9 cellular contexts compared by ENCODE assay signal in the genomic region with DNA sequence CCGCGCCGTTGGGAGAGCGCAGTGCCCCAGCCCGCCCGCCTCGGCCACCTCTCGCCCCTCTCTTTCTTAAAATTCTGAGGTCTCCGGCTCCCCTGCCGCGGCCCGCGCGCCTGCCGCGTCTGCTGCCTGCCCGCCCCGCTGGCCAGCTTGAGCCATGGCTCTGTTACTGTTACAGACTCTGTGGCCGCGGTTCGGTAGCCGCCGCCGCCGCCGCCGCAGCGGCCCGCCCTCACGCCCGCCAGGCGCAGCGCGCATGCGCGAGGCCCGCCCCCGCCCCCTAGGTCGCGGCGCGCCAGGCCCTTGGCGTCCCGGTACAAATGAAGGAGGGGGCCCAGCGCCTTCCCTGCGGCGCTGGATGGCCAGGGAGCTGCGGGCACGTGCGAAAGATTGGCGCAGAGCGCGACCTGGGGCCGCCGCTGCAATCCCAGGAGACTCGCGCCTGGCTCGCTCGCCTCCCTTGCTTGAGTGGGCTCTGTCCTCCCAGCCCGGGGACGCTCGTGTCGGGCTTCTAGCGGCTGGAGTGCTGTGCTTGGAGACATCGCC. TPM values are rescaled to one million over a fixed set of nuclear protein-coding genes. Genes with fewer than 3 reads are reported as not detected.
A peak's percentile ranks its signal among the peaks of the same experiment; 100 is the strongest.
DNase-seq lines count a peak whose midpoint lies in the region; ATAC-seq and TF ChIP-seq lines count a peak whose summit lies in the region.
"Had no signal": no experiment of that assay in that cellular context is flagged by ENCODE, and none has a peak within 500 bp of the region (broad histone marks: within the 10 kb centered on the region; RNA-seq: fewer than 3 reads in every experiment).

A gene (minus strand): TSS at position 171 of the 543 bp plus-strand sequence. CDS start 452 bp downstream, outside the sequence.

- H3K9me3 Mint-ChIP-seq in activated naive CD4-positive, alpha-beta T cell treated with anti-CD3 and anti-CD28 coated beads for 36 hours = no peaks in the 10 kb centered on the region

- no peaks in the 10 kb centered on the region for H3K9me3 ChIP-seq in OCI-LY3 (ENCODE audit: insufficient read depth, low read length)

- peak; percentile 31 for DNase-seq in CMK (ENCODE audit: low read depth)
- DNase-seq in activated naive CD4-positive, alpha-beta T cell treated with anti-CD3 and anti-CD28 coated beads for 36 hours = peak; percentile 50
- peak; percentile 58 for DNase-seq in left cardiac atrium
- no peak for DNase-seq in DMS114 treated with DMSO at 0.1 percent for 48 hours (lab: John Stamatoyannopoulos, UW; ENCODE audit: unreplicated experiment)

- H3K27ac ChIP-seq in OCI-LY3 (ENCODE audit: low read length) (no peak within 1 kb of the TSS), rectal smooth muscle tissue (ENCODE audit: low read depth, low read length) (no peak within 1 kb of the TSS)

- ATAC-seq in GM19395 (IDR thresholded peaks at IDR 0.05; ENCODE audit: unreplicated experiment) (peak; percentile 64), HG03442 (IDR thresholded peaks at IDR 0.05; ENCODE audit: unreplicated experiment) (peak; percentile 76), left cardiac atrium (peak; percentile 85)

- peaks cover 16% of the 10 kb centered on the region for H3K4me1 Mint-ChIP-seq in activated naive CD4-positive, alpha-beta T cell treated with anti-CD3 and anti-CD28 coated beads for 36 hours (ENCODE audit: low read depth)

- H2AFZ ChIP-seq in OCI-LY3 (ENCODE audit: low read depth, low read length) = peak within 1 kb of the TSS; percentile 94

- peaks cover 82% of the 10 kb centered on the region for H3K27me3 Mint-ChIP-seq in activated naive CD4-positive, alpha-beta T cell treated with anti-CD3 and anti-CD28 coated beads for 36 hours (ENCODE audit: low read depth)

- H4K20me1 ChIP-seq in OCI-LY3 (ENCODE audit: insufficient read depth, low read length) = no peaks in the 10 kb centered on the region

- H3K4me2 ChIP-seq in OCI-LY3 (ENCODE audit: low read length) = peak within 1 kb of the TSS; percentile 86

- no peak within 1 kb of the TSS for H3K27ac Mint-ChIP-seq in activated naive CD4-positive, alpha-beta T cell treated with anti-CD3 and anti-CD28 coated beads for 36 hours

- TF ChIP-seq CTCF in OCI-LY3 (IDR thresholded peaks at IDR 0.05; ENCODE audit: low read depth, low read length) = no peak

- H3K4me3 Mint-ChIP-seq in activated naive CD4-positive, alpha-beta T cell treated with anti-CD3 and anti-CD28 coated beads for 36 hours = peak within 1 kb of the TSS; percentile 66

- H3K27me3 ChIP-seq in OCI-LY3 (ENCODE audit: low read depth, low read length) (no peaks in the 10 kb centered on the region), rectal smooth muscle tissue (ENCODE audit: control insufficient read depth, insufficient read depth, low read length) (peaks cover 55% of the 10 kb centered on the region)

- H3K9ac ChIP-seq in OCI-LY3 (ENCODE audit: low read length) (peak within 1 kb of the TSS; percentile 71), rectal smooth muscle tissue (ENCODE audit: low read length) (no peak within 1 kb of the TSS)

- H3K4me3 ChIP-seq in OCI-LY3 (ENCODE audit: low read length) = peak within 1 kb of the TSS; percentile 89
- H3K4me3 ChIP-seq in rectal smooth muscle tissue (ENCODE audit: low read length) = peak within 1 kb of the TSS; percentile 69

- no peaks in the 10 kb centered on the region for H3K4me1 ChIP-seq in OCI-LY3 (ENCODE audit: low read length)
- peaks cover 7% of the 10 kb centered on the region for H3K4me1 ChIP-seq in rectal smooth muscle tissue (ENCODE audit: control insufficient read depth, insufficient read depth, low read length)

- intact Hi-C loops in activated naive CD4-positive, alpha-beta T cell treated with anti-CD3 and anti-CD28 coated beads for 36 hours (cut with micrococcal nuclease) = loop anchor here (2.0 to 5.0 kb wide), 2 partner anchors 15 to 1187 kb away; a partner anchor contains a TSS
- intact Hi-C loops in left cardiac atrium (cut with DNase I) = no loop called here

- no peaks in the 10 kb centered on the region for H3K79me2 ChIP-seq in OCI-LY3 (ENCODE audit: low read length)

- H3K36me3 ChIP-seq in OCI-LY3 (replicated peaks; ENCODE audit: low read depth, low read length) (no peaks in the 10 kb centered on the region), rectal smooth muscle tissue (ENCODE audit: control insufficient read depth, insufficient read depth, low read length) (no peaks in the 10 kb centered on the region)

- no peaks in the 10 kb centered on the region for H3K36me3 Mint-ChIP-seq in activated naive CD4-positive, alpha-beta T cell treated with anti-CD3 and anti-CD28 coated beads for 36 hours (ENCODE audit: low read depth)

- CTCF ChIA-PET in activated naive CD4-positive, alpha-beta T cell treated with anti-CD3 and anti-CD28 coated beads for 36 hours (lab: Charles Lee) = interaction anchor here (0.6 to 0.9 kb wide), 2 partner anchors 14 to 161 kb away, joined by 3 read pairs; no protein-coding TSS in a partner anchor

RNA-seq across cellular contexts. Expression of the gene that starts here (rescaled TPM):
- total RNA-seq in activated naive CD4-positive, alpha-beta T cell treated with anti-CD3 and anti-CD28 coated beads for 36 hours = not detected
- total RNA-seq in left cardiac atrium = not detected
- total RNA-seq: activated CD8-positive, alpha-beta memory T cell treated with anti-CD3 and anti-CD28 coated beads for 36 hours had no signal

Comparison
In these comparisons a context has a peak if more than half of its experiments do, and no peak if none do; other contexts are left out.
1. Peak in DNase-seq in activated naive CD4-positive, alpha-beta T cell treated with anti-CD3 and anti-CD28 coated beads for 36 hours; RNA of the gene not detected or under 1 TPM.
2. Peak in DNase-seq and ATAC-seq in left cardiac atrium; RNA of the gene not detected or under 1 TPM.